In genomic region chr1:81681570-81681969, GRCh38 we compare ENCODE assay signal across 11 cellular contexts.
DNase-seq lines count a peak whose midpoint lies in the region; ATAC-seq, FAIRE-seq and TF ChIP-seq lines count a peak whose summit lies in the region.
"Had no signal": no experiment of that assay in that cellular context is flagged by ENCODE, and none has a peak within 500 bp of the region (broad histone marks: within the 10 kb centered on the region; RNA-seq: fewer than 3 reads in every experiment).

No MANE protein-coding gene starts in this region.

- WGBS in HUES64 = 75% methylated on average over 3 of the region's 3 CpGs
- WGBS in GM12878 (ENCODE audit: insufficient coverage, insufficient replicate concordance, low lambda C conversion rate, missing lambda C conversion rate) = 0% methylated on average over 3 of the region's 3 CpGs

- ATAC-seq in GM12878 = peak; percentile 84
- peak; percentile 56 to 85 for ATAC-seq in lower lobe of right lung
- ATAC-seq in GM21619 (IDR thresholded peaks at IDR 0.05; ENCODE audit: unreplicated experiment) = no peak
- ATAC-seq: HCT116, psoas muscle had no signal

- H3K4me2 ChIP-seq in GM12878 (ENCODE audit: control insufficient read depth, insufficient read depth) = no peak overlapping the region

- POLR2A ChIA-PET in GM12878 (lab: Charles Lee) = no interaction called here

- no TSS peak for BruUV-seq in GM12878 (replicated peaks; lab: Mats Ljungman, UMichigan)

- TF ChIP-seq EP300 in GM12878 (IDR thresholded peaks at IDR 0.05; ENCODE audit: borderline replicate concordance in 1 of 2, control insufficient read depth in 1 of 2, low read depth in 2 of 2, low read length in 2 of 2) = peak; percentile 28 to 32; a peak in 2 of 4 replicates

- H3K36me3 ChIP-seq in HUES64 (ENCODE audit: insufficient read depth, low read length) (no peaks in the 10 kb centered on the region), GM12878 (ENCODE audit: control insufficient read depth in 2 of 2, insufficient read depth in 2 of 2, low read length in 1 of 2) (no peaks in the 10 kb centered on the region), lower lobe of right lung (no peaks in the 10 kb centered on the region)

- TF ChIP-seq CTCF in GM12878 (IDR thresholded peaks at IDR 0.05 in 2 of 3, conservative IDR thresholded peaks at IDR 0.05 in 1 of 3; ENCODE audit: control insufficient read depth in 2 of 3, extremely low read depth in 1 of 3, insufficient read depth in 1 of 3, low read depth in 3 of 3, low read length in 3 of 3) (no peak), lower lobe of right lung (IDR thresholded peaks at IDR 0.05) (no peak)

- intact Hi-C loops in GM12878 (cut with micrococcal nuclease; ENCODE audit: unreplicated experiment) = loop anchor here (5.0 kb wide), 1 partner anchor 79 kb away; no protein-coding TSS in a partner anchor
- intact Hi-C loops in lower lobe of right lung (cut with DNase I) = no loop called here

- H3K4me1 ChIP-seq in HUES64 (ENCODE audit: insufficient read depth, low read length) (peaks cover 36% of the 10 kb centered on the region), GM12878 (ENCODE audit: control insufficient read depth, insufficient read depth, low read length) (no peaks in the 10 kb centered on the region), lower lobe of right lung (peaks cover 14% of the 10 kb centered on the region)

- no peak overlapping the region for H3K9ac ChIP-seq in HUES64 (ENCODE audit: low read depth, low read length)
- no peak overlapping the region for H3K9ac ChIP-seq in GM12878 (ENCODE audit: control insufficient read depth, insufficient read depth, low read length)

- H3K27me3 ChIP-seq in HUES64 (ENCODE audit: insufficient read depth, low read length) (no peaks in the 10 kb centered on the region), GM12878 (replicated peaks in 1 of 2; ENCODE audit: control insufficient read depth in 2 of 2, insufficient read depth in 2 of 2, low read length in 1 of 2) (no peaks in the 10 kb centered on the region), lower lobe of right lung (ENCODE audit: low read depth) (no peaks in the 10 kb centered on the region)

- H3K27ac ChIP-seq in HUES64 (ENCODE audit: low read depth, low read length) (peak overlapping the region; percentile 62; the same call in 1 of the 2 replicates), GM12878 (ENCODE audit: control insufficient read depth, insufficient read depth) (no peak overlapping the region), lower lobe of right lung (no peak overlapping the region)
- H3K27ac ChIP-seq: psoas muscle had no signal

- H3K4me3 ChIP-seq in HUES64 (ENCODE audit: low read length) (no peak overlapping the region), GM12878 (no peak overlapping the region), lower lobe of right lung (no peak overlapping the region)
- H3K4me3 ChIP-seq: psoas muscle had no signal

- H3K79me2 ChIP-seq in GM12878 (ENCODE audit: control insufficient read depth, insufficient read depth, low read length) = no peaks in the 10 kb centered on the region

- no peak for TF ChIP-seq RAD21 in GM12878 (IDR thresholded peaks at IDR 0.05; ENCODE audit: insufficient read depth, low read depth, low read length)

- RAD21 ChIA-PET in GM12878 (lab: Charles Lee; ENCODE audit: unreplicated experiment) = interaction anchor here (1.1 to 2.1 kb wide), 4 partner anchors 51 to 136 kb away, joined by 3 to 7 read pairs (median 3); no protein-coding TSS in a partner anchor

- SMC1A ChIA-PET in GM12878 (lab: Charles Lee; ENCODE audit: uncharacterized antibody, unreplicated experiment) = interaction anchor here (0.7 to 1.7 kb wide), 8 partner anchors 10 to 132 kb away, joined by 3 to 5 read pairs (median 4); no protein-coding TSS in a partner anchor

- FAIRE-seq in GM12878 (lab: Jason Lieb, UNC) = no peak

- no peaks in the 10 kb centered on the region for H4K20me1 ChIP-seq in GM12878 (ENCODE audit: control insufficient read depth, insufficient read depth)

- DNase-seq in DMS53 (lab: John Stamatoyannopoulos, UW) = peak; percentile 78
- no peak for DNase-seq in GM12878 (ENCODE audit: low read depth, low spot score)
- no peak for DNase-seq in lower lobe of right lung
- DNase-seq in stimulated activated CD4-positive, alpha-beta T cell treated with anti-CD3 and anti-CD28 coated beads, Interleukin-2, amount 100 ng/mL, for 24 hours = no peak
- DNase-seq in NCI-H2029 (lab: John Stamatoyannopoulos, UW) = no peak
- DNase-seq in stimulated activated CD4-positive, alpha-beta T cell treated with anti-CD3 and anti-CD28 coated beads, Interleukin-4, amount 100 ng/mL, for 24 hours = no peak
- DNase-seq: activated T-cell treated with anti-CD3 and anti-CD28 coated beads for 4 hours, psoas muscle had no signal

- H3K9me3 ChIP-seq in HUES64 (ENCODE audit: insufficient read depth, low read depth, low read length) (peaks cover 4% of the 10 kb centered on the region; the same call in 1 of the 2 replicates), GM12878 (replicated peaks; ENCODE audit: control insufficient read depth, insufficient read depth, low read length) (no peaks in the 10 kb centered on the region), lower lobe of right lung (no peaks in the 10 kb centered on the region)
- H3K9me3 ChIP-seq: psoas muscle had no signal

- in situ Hi-C loops in GM12878 (cut with MboI) = no loop called here

- CTCF ChIA-PET in GM12878 (lab: Yijun Ruan, JAX) = interaction anchor here (1.6 kb wide), 1 partner anchor 132 kb away, joined by 6 read pairs; no protein-coding TSS in a partner anchor

- H2AFZ ChIP-seq in GM12878 (ENCODE audit: control insufficient read depth, low read depth, low read length) = no peak overlapping the region

- TF ChIP-seq POLR2A in GM12878 (IDR thresholded peaks at IDR 0.05; ENCODE audit: low read depth, low read length) = no peak

TF ChIP-seq in GM12878, 131 proteins besides CTCF, POLR2A, EP300 and RAD21 (continues in another document):
- no peak for TF ChIP-seq CREB1 (IDR thresholded peaks at IDR 0.05; ENCODE audit: low read depth)
- peak; percentile 35; the same call in 1 of the 2 replicates for TF ChIP-seq IRF4 (IDR thresholded peaks at IDR 0.05; ENCODE audit: low read depth, low read length)
- TF ChIP-seq MEF2B (IDR thresholded peaks at IDR 0.05; ENCODE audit: partially characterized antibody, poor library complexity, severe bottlenecking) = no peak
- TF ChIP-seq, protein P1, sequence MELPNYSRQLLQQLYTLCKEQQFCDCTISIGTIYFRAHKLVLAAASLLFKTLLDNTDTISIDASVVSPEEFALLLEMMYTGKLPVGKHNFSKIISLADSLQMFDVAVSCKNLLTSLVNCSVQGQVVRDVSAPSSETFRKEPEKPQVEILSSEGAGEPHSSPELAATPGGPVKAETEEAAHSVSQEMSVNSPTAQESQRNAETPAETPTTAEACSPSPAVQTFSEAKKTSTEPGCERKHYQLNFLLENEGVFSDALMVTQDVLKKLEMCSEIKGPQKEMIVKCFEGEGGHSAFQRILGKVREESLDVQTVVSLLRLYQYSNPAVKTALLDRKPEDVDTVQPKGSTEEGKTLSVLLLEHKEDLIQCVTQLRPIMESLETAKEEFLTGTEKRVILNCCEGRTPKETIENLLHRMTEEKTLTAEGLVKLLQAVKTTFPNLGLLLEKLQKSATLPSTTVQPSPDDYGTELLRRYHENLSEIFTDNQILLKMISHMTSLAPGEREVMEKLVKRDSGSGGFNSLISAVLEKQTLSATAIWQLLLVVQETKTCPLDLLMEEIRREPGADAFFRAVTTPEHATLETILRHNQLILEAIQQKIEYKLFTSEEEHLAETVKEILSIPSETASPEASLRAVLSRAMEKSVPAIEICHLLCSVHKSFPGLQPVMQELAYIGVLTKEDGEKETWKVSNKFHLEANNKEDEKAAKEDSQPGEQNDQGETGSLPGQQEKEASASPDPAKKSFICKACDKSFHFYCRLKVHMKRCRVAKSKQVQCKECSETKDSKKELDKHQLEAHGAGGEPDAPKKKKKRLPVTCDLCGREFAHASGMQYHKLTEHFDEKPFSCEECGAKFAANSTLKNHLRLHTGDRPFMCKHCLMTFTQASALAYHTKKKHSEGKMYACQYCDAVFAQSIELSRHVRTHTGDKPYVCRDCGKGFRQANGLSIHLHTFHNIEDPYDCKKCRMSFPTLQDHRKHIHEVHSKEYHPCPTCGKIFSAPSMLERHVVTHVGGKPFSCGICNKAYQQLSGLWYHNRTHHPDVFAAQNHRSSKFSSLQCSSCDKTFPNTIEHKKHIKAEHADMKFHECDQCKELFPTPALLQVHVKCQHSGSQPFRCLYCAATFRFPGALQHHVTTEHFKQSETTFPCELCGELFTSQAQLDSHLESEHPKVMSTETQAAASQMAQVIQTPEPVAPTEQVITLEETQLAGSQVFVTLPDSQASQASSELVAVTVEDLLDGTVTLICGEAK (IDR thresholded peaks at IDR 0.05; ENCODE audit: borderline replicate concordance) = no peak
- TF ChIP-seq JUND (IDR thresholded peaks at IDR 0.05; ENCODE audit: low read depth, low read length) = no peak; the same call in 1 of the 2 replicates
- no peak for TF ChIP-seq TCF3 (IDR thresholded peaks at IDR 0.05; ENCODE audit: borderline replicate concordance, insufficient read depth, low read depth, low read length)
- TF ChIP-seq, protein P2, sequence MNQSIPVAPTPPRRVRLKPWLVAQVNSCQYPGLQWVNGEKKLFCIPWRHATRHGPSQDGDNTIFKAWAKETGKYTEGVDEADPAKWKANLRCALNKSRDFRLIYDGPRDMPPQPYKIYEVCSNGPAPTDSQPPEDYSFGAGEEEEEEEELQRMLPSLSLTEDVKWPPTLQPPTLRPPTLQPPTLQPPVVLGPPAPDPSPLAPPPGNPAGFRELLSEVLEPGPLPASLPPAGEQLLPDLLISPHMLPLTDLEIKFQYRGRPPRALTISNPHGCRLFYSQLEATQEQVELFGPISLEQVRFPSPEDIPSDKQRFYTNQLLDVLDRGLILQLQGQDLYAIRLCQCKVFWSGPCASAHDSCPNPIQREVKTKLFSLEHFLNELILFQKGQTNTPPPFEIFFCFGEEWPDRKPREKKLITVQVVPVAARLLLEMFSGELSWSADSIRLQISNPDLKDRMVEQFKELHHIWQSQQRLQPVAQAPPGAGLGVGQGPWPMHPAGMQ (IDR thresholded peaks at IDR 0.05; ENCODE audit: borderline replicate concordance) = no peak
- no peak for TF ChIP-seq RUNX3 (IDR thresholded peaks at IDR 0.05; ENCODE audit: low read length)
- TF ChIP-seq GATAD2B (conservative IDR thresholded peaks at IDR 0.05; ENCODE audit: low read depth) = no peak
- TF ChIP-seq BMI1 (IDR thresholded peaks at IDR 0.05; ENCODE audit: borderline replicate concordance) = no peak
- TF ChIP-seq, protein P3, sequence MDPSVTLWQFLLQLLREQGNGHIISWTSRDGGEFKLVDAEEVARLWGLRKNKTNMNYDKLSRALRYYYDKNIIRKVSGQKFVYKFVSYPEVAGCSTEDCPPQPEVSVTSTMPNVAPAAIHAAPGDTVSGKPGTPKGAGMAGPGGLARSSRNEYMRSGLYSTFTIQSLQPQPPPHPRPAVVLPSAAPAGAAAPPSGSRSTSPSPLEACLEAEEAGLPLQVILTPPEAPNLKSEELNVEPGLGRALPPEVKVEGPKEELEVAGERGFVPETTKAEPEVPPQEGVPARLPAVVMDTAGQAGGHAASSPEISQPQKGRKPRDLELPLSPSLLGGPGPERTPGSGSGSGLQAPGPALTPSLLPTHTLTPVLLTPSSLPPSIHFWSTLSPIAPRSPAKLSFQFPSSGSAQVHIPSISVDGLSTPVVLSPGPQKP (IDR thresholded peaks at IDR 0.05; ENCODE audit: low read depth, low read length) = no peak
